8 cellular contexts compared by ENCODE assay signal in the genomic region with DNA sequence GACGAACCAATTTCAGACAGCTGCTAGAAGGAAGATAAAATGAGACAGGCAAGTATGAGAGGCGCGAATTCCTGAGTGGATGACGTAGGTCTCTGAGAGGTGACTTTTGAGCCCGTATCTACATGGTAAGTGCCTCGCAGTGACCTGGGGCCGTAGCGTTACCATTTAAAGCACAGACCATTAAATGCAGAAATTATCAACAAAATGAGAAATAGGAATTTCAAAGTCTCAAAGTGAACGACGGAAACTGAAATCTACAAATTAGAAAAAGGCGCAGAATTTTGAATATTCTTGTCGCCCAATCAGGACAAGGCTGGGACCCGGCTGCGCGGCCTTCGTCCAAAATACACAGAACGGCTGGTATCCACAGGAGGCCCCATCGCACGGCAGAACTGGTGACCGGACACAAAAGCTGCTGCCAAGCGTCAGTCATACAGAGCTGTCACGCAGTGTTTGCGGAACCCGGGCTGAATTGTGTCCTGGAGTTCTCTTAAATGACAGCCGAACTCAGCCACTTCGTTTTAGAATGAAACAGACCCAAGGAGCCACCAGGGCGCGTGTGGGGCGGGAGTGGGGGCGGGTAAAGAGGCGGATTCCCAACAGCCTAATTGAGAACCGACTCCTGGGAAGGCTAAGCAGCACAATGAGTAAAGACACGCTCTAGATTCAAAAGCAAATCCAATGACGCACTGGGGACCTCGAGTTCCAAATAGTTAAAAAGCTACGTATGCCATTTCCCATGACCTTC. TPM values are rescaled to one million over a fixed set of nuclear protein-coding genes. Genes with fewer than 3 reads are reported as not detected.
DNase-seq lines count a peak whose midpoint lies in the region; ATAC-seq and TF ChIP-seq lines count a peak whose summit lies in the region.

No MANE protein-coding gene starts in this region.

- peak; percentile 71 for TF ChIP-seq POLR2A in Raji (IDR thresholded peaks at IDR 0.05; ENCODE audit: insufficient read depth, low read depth, low read length)

- H3K4me1 ChIP-seq in MM.1S (ENCODE audit: low read length), result peaks cover 16% of the 10 kb centered on the region
- H3K4me1 ChIP-seq in foreskin keratinocyte, result no peaks in the 10 kb centered on the region

- peak overlapping the region; percentile 78 for H3K4me2 ChIP-seq in MM.1S (ENCODE audit: low read depth, low read length)

- no peaks in the 10 kb centered on the region for H3K9me2 ChIP-seq in MM.1S (replicated peaks; ENCODE audit: insufficient read depth, low read length)

- H3K36me3 ChIP-seq in MM.1S (replicated peaks; ENCODE audit: insufficient read depth, low read length), result no peaks in the 10 kb centered on the region

- ATAC-seq in foreskin keratinocyte (peak; percentile 5), HG03159 (IDR thresholded peaks at IDR 0.05; ENCODE audit: unreplicated experiment) (no peak)

- peak overlapping the region; percentile 64 for H3K4me3 ChIP-seq in MM.1S (ENCODE audit: low read length)

- peak overlapping the region; percentile 84 for H3K9ac ChIP-seq in MM.1S (ENCODE audit: low read length)

- H3K27me3 ChIP-seq in MM.1S (replicated peaks; ENCODE audit: insufficient read depth, low read length), result no peaks in the 10 kb centered on the region
- H3K27me3 ChIP-seq in foreskin keratinocyte, result no peaks in the 10 kb centered on the region

- H2AFZ ChIP-seq in MM.1S (ENCODE audit: low read length), result peak overlapping the region; percentile 10; the same call in 1 of the 2 replicates

- no peaks in the 10 kb centered on the region for H3K9me3 Mint-ChIP-seq in neural crest cell

- no peaks in the 10 kb centered on the region for H3K79me2 ChIP-seq in MM.1S (ENCODE audit: low read length)

- H3F3A ChIP-seq in MM.1S (ENCODE audit: insufficient read depth, low read length), result peaks cover 55% of the 10 kb centered on the region

- H3K4me1 Mint-ChIP-seq in neural crest cell, result peaks cover 5% of the 10 kb centered on the region

- peak overlapping the region; percentile 92 for H3K27ac ChIP-seq in MM.1S (ENCODE audit: low read length)
- peak overlapping the region; percentile 76 for H3K27ac ChIP-seq in foreskin keratinocyte
- H3K27ac ChIP-seq in substantia nigra (ENCODE audit: low read depth, low read length, poor library complexity, severe bottlenecking), result peak overlapping the region; percentile 62

- DNase-seq in DMS53 treated with DMSO at 0.1 percent for 48 hours (lab: John Stamatoyannopoulos, UW; ENCODE audit: unreplicated experiment) (peak; percentile 93), MM.1S (peak; percentile 92), activated gamma-delta T cell treated with Interleukin-2 at 50 U/mL for 16 hours (peak; percentile 46), foreskin keratinocyte (peak in 1 of 2 donors; percentile 80), neural crest cell (ENCODE audit: low read depth, low spot score) (peak; percentile 61), substantia nigra (lab: John Stamatoyannopoulos, UW) (peak; percentile 7 to 86 (median 70))

- TF ChIP-seq CTCF in MM.1S (IDR thresholded peaks at IDR 0.05; ENCODE audit: low read length) (peak; percentile 25), foreskin keratinocyte (conservative IDR thresholded peaks at IDR 0.05) (peak; percentile 15), neural crest cell (conservative IDR thresholded peaks at IDR 0.05) (no peak)

- H4K20me1 ChIP-seq in MM.1S (ENCODE audit: insufficient read depth, low read length), result no peaks in the 10 kb centered on the region

- H3K36me3 Mint-ChIP-seq in neural crest cell (ENCODE audit: low read depth), result no peaks in the 10 kb centered on the region

- no peaks in the 10 kb centered on the region for H3K27me3 Mint-ChIP-seq in neural crest cell (ENCODE audit: low read depth)

- H3K4me3 Mint-ChIP-seq in neural crest cell, result no peak overlapping the region

- no peak overlapping the region for H3K27ac Mint-ChIP-seq in neural crest cell (ENCODE audit: unreplicated experiment)

- H3K9me3 ChIP-seq in MM.1S (replicated peaks; ENCODE audit: insufficient read depth, low read length), result no peaks in the 10 kb centered on the region

RNA-seq across cellular contexts. Expression of gene BOLA1, which starts 13.8 kb away (rescaled TPM):
- total RNA-seq in foreskin keratinocyte, result 16.6 and 18.2 TPM in 2 replicates
- polyA plus RNA-seq in foreskin keratinocyte, result 23.5 and 25.8 TPM in 2 replicates
- total RNA-seq in neural crest cell, result 10.1 TPM in 2 replicates

RNA-seq across cellular contexts. Expression of gene SV2A, which starts 32.1 kb away (rescaled TPM):
- 3.4 and 6.5 TPM in 2 replicates for total RNA-seq in foreskin keratinocyte
- polyA plus RNA-seq in foreskin keratinocyte, result 2.1 and 3.8 TPM in 2 replicates
- 48.4 and 49.5 TPM in 2 replicates for total RNA-seq in neural crest cell

RNA-seq across cellular contexts. Expression of gene SF3B4, which starts 42.1 kb away (rescaled TPM):
- total RNA-seq in foreskin keratinocyte, result 53.7 and 54.5 TPM in 2 replicates
- 99.7 and 105 TPM in 2 replicates for polyA plus RNA-seq in foreskin keratinocyte
- total RNA-seq in neural crest cell, result 90.9 and 95.3 TPM in 2 replicates

RNA-seq across cellular contexts. Expression of gene MTMR11, which starts 51.1 kb away (rescaled TPM):
- total RNA-seq in foreskin keratinocyte (10.9 and 12.5 TPM in 2 replicates), neural crest cell (4.5 and 6.3 TPM in 2 replicates)
- 8.4 and 8.6 TPM in 2 replicates for polyA plus RNA-seq in foreskin keratinocyte
